ENCODE assay signal across 8 cellular contexts in genomic region chr12:6493580-6494350, GRCh38. TPM values are rescaled to one million over a fixed set of nuclear protein-coding genes. Genes with fewer than 3 reads are reported as not detected.
DNase-seq lines count a peak whose midpoint lies in the region; ATAC-seq and TF ChIP-seq lines count a peak whose summit lies in the region.

A gene with protein sequence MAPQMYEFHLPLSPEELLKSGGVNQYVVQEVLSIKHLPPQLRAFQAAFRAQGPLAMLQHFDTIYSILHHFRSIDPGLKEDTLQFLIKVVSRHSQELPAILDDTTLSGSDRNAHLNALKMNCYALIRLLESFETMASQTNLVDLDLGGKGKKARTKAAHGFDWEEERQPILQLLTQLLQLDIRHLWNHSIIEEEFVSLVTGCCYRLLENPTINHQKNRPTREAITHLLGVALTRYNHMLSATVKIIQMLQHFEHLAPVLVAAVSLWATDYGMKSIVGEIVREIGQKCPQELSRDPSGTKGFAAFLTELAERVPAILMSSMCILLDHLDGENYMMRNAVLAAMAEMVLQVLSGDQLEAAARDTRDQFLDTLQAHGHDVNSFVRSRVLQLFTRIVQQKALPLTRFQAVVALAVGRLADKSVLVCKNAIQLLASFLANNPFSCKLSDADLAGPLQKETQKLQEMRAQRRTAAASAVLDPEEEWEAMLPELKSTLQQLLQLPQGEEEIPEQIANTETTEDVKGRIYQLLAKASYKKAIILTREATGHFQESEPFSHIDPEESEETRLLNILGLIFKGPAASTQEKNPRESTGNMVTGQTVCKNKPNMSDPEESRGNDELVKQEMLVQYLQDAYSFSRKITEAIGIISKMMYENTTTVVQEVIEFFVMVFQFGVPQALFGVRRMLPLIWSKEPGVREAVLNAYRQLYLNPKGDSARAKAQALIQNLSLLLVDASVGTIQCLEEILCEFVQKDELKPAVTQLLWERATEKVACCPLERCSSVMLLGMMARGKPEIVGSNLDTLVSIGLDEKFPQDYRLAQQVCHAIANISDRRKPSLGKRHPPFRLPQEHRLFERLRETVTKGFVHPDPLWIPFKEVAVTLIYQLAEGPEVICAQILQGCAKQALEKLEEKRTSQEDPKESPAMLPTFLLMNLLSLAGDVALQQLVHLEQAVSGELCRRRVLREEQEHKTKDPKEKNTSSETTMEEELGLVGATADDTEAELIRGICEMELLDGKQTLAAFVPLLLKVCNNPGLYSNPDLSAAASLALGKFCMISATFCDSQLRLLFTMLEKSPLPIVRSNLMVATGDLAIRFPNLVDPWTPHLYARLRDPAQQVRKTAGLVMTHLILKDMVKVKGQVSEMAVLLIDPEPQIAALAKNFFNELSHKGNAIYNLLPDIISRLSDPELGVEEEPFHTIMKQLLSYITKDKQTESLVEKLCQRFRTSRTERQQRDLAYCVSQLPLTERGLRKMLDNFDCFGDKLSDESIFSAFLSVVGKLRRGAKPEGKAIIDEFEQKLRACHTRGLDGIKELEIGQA (N-terminal part only) (plus strand): TSS chr12:6494102. CDS start chr12:6495099, 997 bp downstream.

- H3K36me3 ChIP-seq in DOHH2 (ENCODE audit: control insufficient read depth, low read length) (peaks cover 77% of the 10 kb centered on the region), Karpas-422 (ENCODE audit: insufficient read depth, low read length) (peaks cover 33% of the 10 kb centered on the region)
- peaks cover 4 to 14% (median 5%) of the 10 kb centered on the region in 3 experiments for H3K36me3 ChIP-seq in naive thymus-derived CD4-positive, alpha-beta T cell (ENCODE audit: control insufficient read depth in 2 of 3, insufficient read depth in 3 of 3, low read length in 3 of 3)

- intact Hi-C loops in activated T-helper 1 cell treated with anti-CD3 and anti-CD28 coated beads, Interleukin-12 subunit alpha, Interleukin-12 subunit beta, Interleukin-2, Interleukin-4 antibody, amounts not matched to agents 30 ng/mL and 10 ng/mL and 1 ng/mL, durations not matched to agents 14 hours and 24 hours and 36 hours (cut with micrococcal nuclease): loop anchor here (1.0 to 10.0 kb wide), 18 partner anchors 23 to 639 kb away; partner anchors contain the start of genes CDCA3, CHD4, CLSTN3 and COPS7A
- intact Hi-C loops in naive thymus-derived CD4-positive, alpha-beta T cell (cut with micrococcal nuclease): loop anchor here (1.0 to 5.0 kb wide), 23 partner anchors 23 to 1534 kb away; partner anchors contain the start of genes CHD4 (in 2 of the 2), COPS7A (in 2 of the 2), GAPDH (in 2 of the 2) and ING4 (in 2 of the 2)

- H3K4me2 ChIP-seq in DOHH2 (ENCODE audit: low read length): peak within 1 kb of the TSS; percentile 95
- H3K4me2 ChIP-seq in Karpas-422 (ENCODE audit: low read depth, low read length, poor library complexity, severe bottlenecking): peak within 1 kb of the TSS; percentile 90

- peaks cover 15% of the 10 kb centered on the region for H3F3A ChIP-seq in DOHH2 (ENCODE audit: control insufficient read depth, insufficient read depth)

- H3K79me2 ChIP-seq in DOHH2 (ENCODE audit: control insufficient read depth, low read length) (peaks cover 65% of the 10 kb centered on the region), Karpas-422 (ENCODE audit: low read length) (peaks cover 39% of the 10 kb centered on the region)

- TF ChIP-seq CTCF in DOHH2 (IDR thresholded peaks at IDR 0.05; ENCODE audit: low read depth, low read length, poor library complexity, severe bottlenecking): no peak

- peaks cover 3% of the 10 kb centered on the region for H3K27me3 Mint-ChIP-seq in activated T-helper 1 cell treated with anti-CD3 and anti-CD28 coated beads, Interleukin-12 subunit alpha, Interleukin-12 subunit beta, Interleukin-2, Interleukin-4 antibody, amounts not matched to agents 30 ng/mL and 10 ng/mL and 1 ng/mL, durations not matched to agents 14 hours and 24 hours and 36 hours (ENCODE audit: insufficient read depth)
- no peaks in the 10 kb centered on the region for H3K27me3 Mint-ChIP-seq in naive thymus-derived CD4-positive, alpha-beta T cell
- H3K27me3 Mint-ChIP-seq in stimulated activated naive B cell treated with anti-CD40 and anti-IgM and Interleukin-4, amounts not matched to agents 10 μg/mL and 1 μg/mL and 100 μg/mL, for 72 hours: no peaks in the 10 kb centered on the region

- CTCF ChIA-PET in naive thymus-derived CD4-positive, alpha-beta T cell (lab: Charles Lee): interaction anchor here (0.7 to 1.8 kb wide), 6 partner anchors 17 to 445 kb away, joined by 3 to 8 read pairs (median 4); partner anchors contain the start of gene VAMP1

- peak within 1 kb of the TSS; percentile 94 for H3K9ac ChIP-seq in Karpas-422 (ENCODE audit: low read length)

- POLR2A ChIA-PET in naive thymus-derived CD4-positive, alpha-beta T cell (lab: Charles Lee): interaction anchor here (0.6 to 3.3 kb wide), 27 partner anchors 8 to 358 kb away, joined by 3 to 55 read pairs (median 6); partner anchors contain the start of genes CD27, GAPDH, TAPBPL and TNFRSF1A

- H3K9me2 ChIP-seq in DOHH2 (replicated peaks; ENCODE audit: control insufficient read depth, low read length) (no peaks in the 10 kb centered on the region), Karpas-422 (replicated peaks; ENCODE audit: insufficient read depth, low read length) (no peaks in the 10 kb centered on the region)

- H3K27me3 ChIP-seq in DOHH2 (ENCODE audit: control insufficient read depth, low read length) (no peaks in the 10 kb centered on the region), Karpas-422 (ENCODE audit: low read length) (no peaks in the 10 kb centered on the region)
- no peaks in the 10 kb centered on the region for H3K27me3 ChIP-seq in naive thymus-derived CD4-positive, alpha-beta T cell (ENCODE audit: control insufficient read depth in 2 of 2, insufficient read depth in 2 of 2, low read length in 2 of 2)

- DNase-seq in Karpas-422: peak; percentile 98
- DNase-seq in RKO (ENCODE audit: low spot score): peak; percentile 98
- peak; percentile 96 for DNase-seq in activated T-helper 1 cell treated with anti-CD3 and anti-CD28 coated beads, Interleukin-12 subunit alpha, Interleukin-12 subunit beta, Interleukin-2, Interleukin-4 antibody, amounts not matched to agents 30 ng/mL and 10 ng/mL and 1 ng/mL, durations not matched to agents 14 hours and 24 hours and 36 hours (ENCODE audit: low spot score)
- peak; percentile 93 for DNase-seq in fibroblast of gingiva (ENCODE audit: low read depth)
- DNase-seq in naive thymus-derived CD4-positive, alpha-beta T cell: peak; percentile 82 to 97 (median 96)
- peak; percentile 95 for DNase-seq in stimulated activated naive B cell treated with anti-CD40 and anti-IgM and Interleukin-4, amounts not matched to agents 10 μg/mL and 1 μg/mL and 100 μg/mL, for 72 hours

- peak within 1 kb of the TSS; percentile 31; the same call in 1 of the 2 replicates for H2AFZ ChIP-seq in Karpas-422 (ENCODE audit: low read length)

- H3K9me3 ChIP-seq in DOHH2 (ENCODE audit: control insufficient read depth, insufficient read depth, low read length) (no peaks in the 10 kb centered on the region), Karpas-422 (ENCODE audit: low read length) (no peaks in the 10 kb centered on the region)
- H3K9me3 ChIP-seq in naive thymus-derived CD4-positive, alpha-beta T cell (ENCODE audit: control insufficient read depth in 2 of 3, low read length in 3 of 3): no peaks in the 10 kb centered on the region

- ATAC-seq in GM21825 (IDR thresholded peaks at IDR 0.05; ENCODE audit: unreplicated experiment): peak; percentile 80
- peak; percentile 91 for ATAC-seq in naive thymus-derived CD4-positive, alpha-beta T cell
- peak; percentile 89 to 91 for ATAC-seq in stimulated activated naive B cell treated with anti-CD40 and anti-IgM and Interleukin-4, amounts not matched to agents 10 μg/mL and 1 μg/mL and 100 μg/mL, for 72 hours (replicated peaks)

- H3K27ac ChIP-seq in DOHH2 (ENCODE audit: low read depth, low read length) (peak within 1 kb of the TSS; percentile 95), Karpas-422 (ENCODE audit: low read length) (peak within 1 kb of the TSS; percentile 98)
- H3K27ac ChIP-seq in naive thymus-derived CD4-positive, alpha-beta T cell (ENCODE audit: low read depth, low read length): peak within 1 kb of the TSS; percentile 83

- no peaks in the 10 kb centered on the region for H3K9me3 Mint-ChIP-seq in activated T-helper 1 cell treated with anti-CD3 and anti-CD28 coated beads, Interleukin-12 subunit alpha, Interleukin-12 subunit beta, Interleukin-2, Interleukin-4 antibody, amounts not matched to agents 30 ng/mL and 10 ng/mL and 1 ng/mL, durations not matched to agents 14 hours and 24 hours and 36 hours
- H3K9me3 Mint-ChIP-seq in naive thymus-derived CD4-positive, alpha-beta T cell: peaks cover 0 to 3% (median 0%) of the 10 kb centered on the region in 11 donors
- H3K9me3 Mint-ChIP-seq in stimulated activated naive B cell treated with anti-CD40 and anti-IgM and Interleukin-4, amounts not matched to agents 10 μg/mL and 1 μg/mL and 100 μg/mL, for 72 hours: no peaks in the 10 kb centered on the region

- H3K4me1 ChIP-seq in DOHH2 (ENCODE audit: control insufficient read depth, low read length): peaks cover 35% of the 10 kb centered on the region
- peaks cover 39% of the 10 kb centered on the region for H3K4me1 ChIP-seq in Karpas-422 (ENCODE audit: low read length)
- H3K4me1 ChIP-seq in naive thymus-derived CD4-positive, alpha-beta T cell (ENCODE audit: control insufficient read depth in 2 of 2, insufficient read depth in 2 of 2, low read length in 2 of 2): peaks cover 22 to 24% of the 10 kb centered on the region in 2 donors

- H4K20me1 ChIP-seq in DOHH2 (ENCODE audit: control insufficient read depth, insufficient read depth, low read depth, low read length) (no peaks in the 10 kb centered on the region), Karpas-422 (ENCODE audit: insufficient read depth, low read depth, low read length) (no peaks in the 10 kb centered on the region)

- H3K36me3 Mint-ChIP-seq in activated T-helper 1 cell treated with anti-CD3 and anti-CD28 coated beads, Interleukin-12 subunit alpha, Interleukin-12 subunit beta, Interleukin-2, Interleukin-4 antibody, amounts not matched to agents 30 ng/mL and 10 ng/mL and 1 ng/mL, durations not matched to agents 14 hours and 24 hours and 36 hours (ENCODE audit: low read depth): peaks cover 24% of the 10 kb centered on the region
- peaks cover 0 to 31% (median 8%) of the 10 kb centered on the region in 5 donors for H3K36me3 Mint-ChIP-seq in naive thymus-derived CD4-positive, alpha-beta T cell
- peaks cover 14 to 24% of the 10 kb centered on the region in 2 donors for H3K36me3 Mint-ChIP-seq in stimulated activated naive B cell treated with anti-CD40 and anti-IgM and Interleukin-4, amounts not matched to agents 10 μg/mL and 1 μg/mL and 100 μg/mL, for 72 hours

- H3K4me3 ChIP-seq in DOHH2 (ENCODE audit: low read length): peak within 1 kb of the TSS; percentile 87
- peak within 1 kb of the TSS; percentile 93 for H3K4me3 ChIP-seq in Karpas-422 (ENCODE audit: low read length)
- peak within 1 kb of the TSS; percentile 98 for H3K4me3 ChIP-seq in naive thymus-derived CD4-positive, alpha-beta T cell (ENCODE audit: low read length)

- peak within 1 kb of the TSS; percentile 97 for H3K27ac Mint-ChIP-seq in activated T-helper 1 cell treated with anti-CD3 and anti-CD28 coated beads, Interleukin-12 subunit alpha, Interleukin-12 subunit beta, Interleukin-2, Interleukin-4 antibody, amounts not matched to agents 30 ng/mL and 10 ng/mL and 1 ng/mL, durations not matched to agents 14 hours and 24 hours and 36 hours
- peak within 1 kb of the TSS; percentile 87 to 97 (median 96) for H3K27ac Mint-ChIP-seq in naive thymus-derived CD4-positive, alpha-beta T cell
- H3K27ac Mint-ChIP-seq in stimulated activated naive B cell treated with anti-CD40 and anti-IgM and Interleukin-4, amounts not matched to agents 10 μg/mL and 1 μg/mL and 100 μg/mL, for 72 hours: peak within 1 kb of the TSS; percentile 95

- peaks cover 33% of the 10 kb centered on the region for H3K4me1 Mint-ChIP-seq in activated T-helper 1 cell treated with anti-CD3 and anti-CD28 coated beads, Interleukin-12 subunit alpha, Interleukin-12 subunit beta, Interleukin-2, Interleukin-4 antibody, amounts not matched to agents 30 ng/mL and 10 ng/mL and 1 ng/mL, durations not matched to agents 14 hours and 24 hours and 36 hours (ENCODE audit: low read depth)
- peaks cover 18 to 44% (median 37%) of the 10 kb centered on the region in 7 donors for H3K4me1 Mint-ChIP-seq in naive thymus-derived CD4-positive, alpha-beta T cell
- H3K4me1 Mint-ChIP-seq in stimulated activated naive B cell treated with anti-CD40 and anti-IgM and Interleukin-4, amounts not matched to agents 10 μg/mL and 1 μg/mL and 100 μg/mL, for 72 hours: peaks cover 9 to 22% of the 10 kb centered on the region in 2 donors

- peak within 1 kb of the TSS; percentile 97 for H3K4me3 Mint-ChIP-seq in activated T-helper 1 cell treated with anti-CD3 and anti-CD28 coated beads, Interleukin-12 subunit alpha, Interleukin-12 subunit beta, Interleukin-2, Interleukin-4 antibody, amounts not matched to agents 30 ng/mL and 10 ng/mL and 1 ng/mL, durations not matched to agents 14 hours and 24 hours and 36 hours
- H3K4me3 Mint-ChIP-seq in naive thymus-derived CD4-positive, alpha-beta T cell: peak within 1 kb of the TSS; percentile 86 to 98 (median 96)
- peak within 1 kb of the TSS; percentile 88 to 97 for H3K4me3 Mint-ChIP-seq in stimulated activated naive B cell treated with anti-CD40 and anti-IgM and Interleukin-4, amounts not matched to agents 10 μg/mL and 1 μg/mL and 100 μg/mL, for 72 hours

RNA-seq across cellular contexts. Expression of the gene that starts here (rescaled TPM):
- 103 and 124 TPM in 2 replicates for total RNA-seq in Karpas-422 (2014; rRNA removed; shearing (Covaris generic); ENCODE audit: low replicate concordance)
- 91.6 and 93.4 TPM in 2 replicates for total RNA-seq in activated T-helper 1 cell treated with anti-CD3 and anti-CD28 coated beads, Interleukin-12 subunit alpha, Interleukin-12 subunit beta, Interleukin-2, Interleukin-4 antibody, amounts not matched to agents 30 ng/mL and 10 ng/mL and 1 ng/mL, durations not matched to agents 14 hours and 24 hours and 36 hours
- 100 to 1,000 TPM in 1 of 5 experiments, 10 to 100 TPM in 4; 30.3 to 121 (median 38.4) TPM for total RNA-seq in naive thymus-derived CD4-positive, alpha-beta T cell
- 10 to 100 TPM; 24.4 to 46.7 TPM for polyA plus RNA-seq in naive thymus-derived CD4-positive, alpha-beta T cell

Comparison
In these comparisons a context has a peak if more than half of its experiments do, and no peak if none do; other contexts are left out.
1. Peak in every context shown above with its lines: DNase-seq, ATAC-seq, H3K4me3 ChIP-seq and H3K27ac ChIP-seq.